Comparison of ENCODE assay signal across 12 cellular contexts in genomic region chr3:149527531-149528343, GRCh38. TPM values are rescaled to one million over a fixed set of nuclear protein-coding genes. Genes with fewer than 3 reads are reported as not detected.
DNase-seq lines count a peak whose midpoint lies in the region; ATAC-seq, FAIRE-seq and TF ChIP-seq lines count a peak whose summit lies in the region.
"Had no signal": no experiment of that assay in that cellular context is flagged by ENCODE, and none has a peak within 500 bp of the region (broad histone marks: within the 10 kb centered on the region; RNA-seq: fewer than 3 reads in every experiment).

No MANE protein-coding gene starts in this region.

- no peaks in the 10 kb centered on the region for H3K9me3 ChIP-seq in kidney (ENCODE audit: control insufficient read depth in 1 of 2, low read length in 2 of 2)
- no peaks in the 10 kb centered on the region for H3K9me3 ChIP-seq in MM.1S (replicated peaks; ENCODE audit: insufficient read depth, low read length)
- no peaks in the 10 kb centered on the region for H3K9me3 ChIP-seq in MG63

- H3K4me3 ChIP-seq in bronchial epithelial cell (ENCODE audit: low read depth, low read length) (no peak overlapping the region), kidney (ENCODE audit: low read length in 2 of 2) (no peak overlapping the region), skin epidermis (no peak overlapping the region), MM.1S (ENCODE audit: low read length) (no peak overlapping the region), MG63 (no peak overlapping the region)

- no peaks in the 10 kb centered on the region for H3K9me3 Mint-ChIP-seq in activated naive CD4-positive, alpha-beta T cell treated with anti-CD3 and anti-CD28 coated beads, Interleukin-2, amount 50 U/mL, for 72 hours

- no peak overlapping the region for H3K4me2 ChIP-seq in MM.1S (ENCODE audit: low read depth, low read length)

- no peak for ATAC-seq in HG03025 (IDR thresholded peaks at IDR 0.05; ENCODE audit: low FRiP score, unreplicated experiment)
- ATAC-seq in activated naive CD4-positive, alpha-beta T cell treated with anti-CD3 and anti-CD28 coated beads, Interleukin-2, amount 50 U/mL, for 72 hours: no peak

- H3K4me1 ChIP-seq in kidney (ENCODE audit: control insufficient read depth in 1 of 2, insufficient read depth in 1 of 2, low read depth in 1 of 2, low read length in 2 of 2) (peaks cover 5 to 7% of the 10 kb centered on the region in 2 donors), MM.1S (ENCODE audit: low read length) (peaks cover 10% of the 10 kb centered on the region)

- H3K79me2 ChIP-seq in MM.1S (ENCODE audit: low read length): no peaks in the 10 kb centered on the region

- peak overlapping the region; percentile 48 to 66 for H3K27ac ChIP-seq in kidney (ENCODE audit: low read depth in 2 of 2, low read length in 2 of 2)
- peak overlapping the region in 12 of 21 experiments; percentile 0 to 60 (median 18) for H3K27ac ChIP-seq in skin epidermis
- no peak overlapping the region for H3K27ac ChIP-seq in MM.1S (ENCODE audit: low read length)

- H3K27me3 ChIP-seq in bronchial epithelial cell (ENCODE audit: control insufficient read depth, insufficient read depth, low read length) (no peaks in the 10 kb centered on the region), MM.1S (replicated peaks; ENCODE audit: insufficient read depth, low read length) (no peaks in the 10 kb centered on the region), MG63 (no peaks in the 10 kb centered on the region)

- DNase-seq in HT-29 (ENCODE audit: low spot score) (peak; percentile 58), bronchial epithelial cell (ENCODE audit: low read depth) (peak; percentile 27), kidney (no peak), MM.1S (no peak), MG63 (no peak)
- DNase-seq in activated naive CD4-positive, alpha-beta T cell treated with anti-CD3 and anti-CD28 coated beads, Interleukin-2, amount 50 U/mL, for 72 hours (ENCODE audit: low spot score in 2 of 2): no peak
- DNase-seq: islet precursor cell, NCI-H2081, T1000 had no signal

- no peaks in the 10 kb centered on the region for H3K36me3 Mint-ChIP-seq in activated naive CD4-positive, alpha-beta T cell treated with anti-CD3 and anti-CD28 coated beads, Interleukin-2, amount 50 U/mL, for 72 hours

- H3F3A ChIP-seq in MM.1S (ENCODE audit: insufficient read depth, low read length): no peaks in the 10 kb centered on the region

- H4K20me1 ChIP-seq in MM.1S (ENCODE audit: insufficient read depth, low read length): no peaks in the 10 kb centered on the region

- TF ChIP-seq CTCF in bronchial epithelial cell (IDR thresholded peaks at IDR 0.05; ENCODE audit: insufficient read depth, low read length, severe bottlenecking): peak; percentile 24
- TF ChIP-seq CTCF in kidney (IDR thresholded peaks at IDR 0.05; ENCODE audit: borderline replicate concordance, extremely low read depth, insufficient read depth): peak; percentile 36
- no peak for TF ChIP-seq CTCF in MM.1S (IDR thresholded peaks at IDR 0.05; ENCODE audit: low read length)

- no peak overlapping the region for H2AFZ ChIP-seq in MM.1S (ENCODE audit: low read length)

- H3K9me2 ChIP-seq in MM.1S (replicated peaks; ENCODE audit: insufficient read depth, low read length): no peaks in the 10 kb centered on the region

- FAIRE-seq in bronchial epithelial cell (lab: Jason Lieb, UNC) (no peak), kidney (lab: Jason Lieb, UNC) (no peak)
- FAIRE-seq: G401.6 had no signal

- no peak overlapping the region for H3K27ac Mint-ChIP-seq in activated naive CD4-positive, alpha-beta T cell treated with anti-CD3 and anti-CD28 coated beads, Interleukin-2, amount 50 U/mL, for 72 hours

- H3K9ac ChIP-seq in kidney (ENCODE audit: low read length in 2 of 2): no peak overlapping the region
- no peak overlapping the region for H3K9ac ChIP-seq in MM.1S (ENCODE audit: low read length)

- H3K36me3 ChIP-seq in bronchial epithelial cell (ENCODE audit: control insufficient read depth, insufficient read depth, low read length) (no peaks in the 10 kb centered on the region), kidney (ENCODE audit: control insufficient read depth in 1 of 2, insufficient read depth in 2 of 2, low read length in 2 of 2) (peaks cover 20 to 24% of the 10 kb centered on the region in 2 donors), MM.1S (replicated peaks; ENCODE audit: insufficient read depth, low read length) (no peaks in the 10 kb centered on the region), MG63 (peaks cover 73% of the 10 kb centered on the region)

- intact Hi-C loops in kidney (cut with DNase I): no loop called here

RNA-seq across cellular contexts. Expression of gene TM4SF4, which starts 53.2 kb away (rescaled TPM):
- 903 and 981 TPM in 2 replicates for total RNA-seq in HT-29 (2014; rRNA removed; shearing (Covaris generic))
- not detected in 2 replicates for total RNA-seq in bronchial epithelial cell
- 0.94 TPM for total RNA-seq in kidney
- 0.92 TPM for polyA plus RNA-seq in kidney (ENCODE audit: insufficient read depth, low read depth, low replicate concordance)
- not detected for total RNA-seq in activated naive CD4-positive, alpha-beta T cell treated with anti-CD3 and anti-CD28 coated beads, Interleukin-2, amount 50 U/mL, for 72 hours
- total RNA-seq in MG63 (2014; rRNA removed; shearing (Covaris generic); ENCODE audit: low replicate concordance): not detected in 2 replicates

Comparison
In these comparisons a context has a peak if more than half of its experiments do, and no peak if none do; other contexts are left out.
1. DNase-seq: peak in HT-29 (single experiment) and bronchial epithelial cell (single experiment); none in kidney (single experiment), MM.1S (single experiment), activated naive CD4-positive, alpha-beta T cell treated with anti-CD3 and anti-CD28 coated beads, Interleukin-2, amount 50 U/mL, for 72 hours (0 of 2) and MG63 (single experiment).
2. RNA of gene TM4SF4, which starts 53.2 kb away (total RNA-seq): 903 to 981 TPM in HT-29; 0.94 TPM in kidney (single experiment), not detected in bronchial epithelial cell, not detected in activated naive CD4-positive, alpha-beta T cell treated with anti-CD3 and anti-CD28 coated beads, Interleukin-2, amount 50 U/mL, for 72 hours and not detected in MG63; every median in the first group is over 100 times any median in the second.